15 cellular contexts compared by ENCODE assay signal in the genomic region with DNA sequence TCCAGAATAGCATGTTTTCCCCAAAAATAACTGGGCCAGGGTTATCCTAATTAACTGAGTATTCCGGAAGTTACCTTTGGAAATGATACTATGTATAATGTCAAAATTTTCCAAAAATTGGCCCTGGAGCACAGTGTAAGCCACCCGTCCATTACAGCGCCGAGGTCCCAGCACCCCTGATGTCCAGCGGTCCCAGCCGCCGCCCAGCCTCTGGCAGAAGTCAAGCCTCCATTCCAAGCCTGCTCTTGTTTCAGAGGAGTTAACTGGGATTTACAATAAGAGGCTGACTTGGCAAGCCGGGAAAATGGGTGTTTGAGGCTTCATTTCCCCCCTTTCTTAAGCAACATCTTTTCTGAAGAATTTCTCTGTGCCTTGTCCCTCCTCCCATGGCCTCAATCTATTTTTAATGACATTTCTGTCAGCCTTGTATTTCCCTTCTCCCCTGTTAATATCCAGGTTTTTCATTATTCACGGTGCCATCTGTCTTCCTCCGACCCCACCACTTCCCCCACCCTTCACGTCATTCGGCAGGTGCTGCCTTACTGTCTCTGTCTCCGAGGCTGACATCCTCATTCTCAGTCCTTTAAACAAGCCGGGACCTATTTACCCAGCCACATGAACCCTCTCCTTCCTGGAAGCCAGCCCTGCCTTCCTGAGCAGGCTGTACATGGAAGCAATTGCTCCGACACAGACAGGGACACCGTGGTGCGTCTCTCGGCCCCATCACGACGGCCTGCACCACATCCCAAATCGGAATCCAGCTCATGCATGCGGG.
"Had no signal": no experiment of that assay in that cellular context is flagged by ENCODE, and none has a peak within 500 bp of the region (broad histone marks: within the 10 kb centered on the region; RNA-seq: fewer than 3 reads in every experiment).

No MANE protein-coding gene starts in this region.

- H3K4me1 ChIP-seq: gastrocnemius medialis, heart left ventricle, lower lobe of right lung had no signal

- H3K36me3 ChIP-seq: brain microvascular endothelial cell, gastrocnemius medialis, heart left ventricle, lower lobe of right lung, thyroid gland, vagina had no signal

- DNase-seq: activated CD4-positive, alpha-beta T cell treated with anti-CD3 and anti-CD28 coated beads, Interleukin-2, amount 50 U/mL, for 1 hour; activated CD8-positive, alpha-beta memory T cell treated with anti-CD3 and anti-CD28 coated beads for 24 hours; activated naive CD8-positive, alpha-beta T cell treated with anti-CD3 and anti-CD28 coated beads for 36 hours; brain microvascular endothelial cell; dermis blood vessel endothelial cell; gastrocnemius medialis; heart left ventricle; immature natural killer cell; lower lobe of right lung; stimulated activated CD4-positive, alpha-beta T cell treated with anti-CD3 and anti-CD28 coated beads, Interleukin-1b, Interleukin-23, amount 100 ng/mL, for 48 hours; T1000; thyroid gland had no signal

- H3K4me3 ChIP-seq: gastrocnemius medialis, heart left ventricle, lower lobe of right lung, thyroid gland, vagina had no signal

- H3K27me3 ChIP-seq: brain microvascular endothelial cell, thyroid gland, vagina had no signal

- H3K9me3 ChIP-seq: gastrocnemius medialis, lower lobe of right lung, thyroid gland, vagina had no signal

- ATAC-seq: activated CD4-positive, CD25-positive, alpha-beta regulatory T cell treated with anti-CD3 and anti-CD28 coated beads, Interleukin-2, amount 50 U/mL, for 24 hours; gastrocnemius medialis; heart left ventricle; lower lobe of right lung had no signal

- H3K27ac ChIP-seq: brain microvascular endothelial cell, epithelial cell of prostate, gastrocnemius medialis, heart left ventricle, lower lobe of right lung, vagina had no signal
